Comparison of ENCODE assay signal across 15 cellular contexts in the genomic region with DNA sequence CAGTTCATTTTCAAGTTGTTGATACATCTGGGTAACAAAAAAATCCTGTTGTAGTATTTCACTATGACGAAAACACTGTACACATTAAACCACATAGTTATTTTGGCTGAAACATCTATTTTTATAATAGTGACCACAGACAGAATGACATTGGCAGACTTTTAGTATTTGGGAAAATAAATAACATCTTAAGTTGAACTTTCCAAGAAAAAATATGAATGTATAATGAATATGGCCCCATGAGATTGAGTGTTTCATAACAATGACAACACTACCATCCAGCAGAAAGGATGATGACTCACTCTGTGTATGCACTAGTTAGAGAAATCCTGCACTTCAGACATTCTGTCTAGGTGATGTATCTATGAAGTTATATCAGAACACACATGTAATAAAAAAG.
DNase-seq lines count a peak whose midpoint lies in the region; ATAC-seq, FAIRE-seq and TF ChIP-seq lines count a peak whose summit lies in the region.
"Had no signal": no experiment of that assay in that cellular context is flagged by ENCODE, and none has a peak within 500 bp of the region (broad histone marks: within the 10 kb centered on the region; RNA-seq: fewer than 3 reads in every experiment).

No MANE protein-coding gene starts in this region.

- dilution Hi-C loops in keratinocyte (cut with MboI; ENCODE audit: extremely low pct_ligation_motif_present, low sequenced_read_pairs), result loop anchor here (25.0 kb wide), 1 partner anchor 119 kb away; a partner anchor contains a TSS

- H3K9me3 ChIP-seq in keratinocyte (ENCODE audit: control insufficient read depth, low read depth, low read length), result no peaks in the 10 kb centered on the region

- no peak overlapping the region for H3K27ac ChIP-seq in keratinocyte (ENCODE audit: control insufficient read depth, insufficient read depth, low read length)

- H3K9ac ChIP-seq in keratinocyte (ENCODE audit: control insufficient read depth, extremely low read depth, insufficient read depth, low read length), result no peak overlapping the region

- H3K4me3 ChIP-seq in keratinocyte (ENCODE audit: control insufficient read depth in 2 of 3, extremely low read depth in 1 of 3, insufficient read depth in 2 of 3, low read depth in 1 of 3, low read length in 3 of 3), result no peak overlapping the region

- no peaks in the 10 kb centered on the region for H3K36me3 ChIP-seq in keratinocyte (ENCODE audit: control insufficient read depth in 2 of 2, extremely low read depth in 1 of 2, insufficient read depth in 2 of 2, low read length in 2 of 2)

- TF ChIP-seq CTCF in AG09319 (IDR thresholded peaks at IDR 0.05; ENCODE audit: low read depth, low read length), result no peak
- TF ChIP-seq CTCF in keratinocyte (optimal IDR thresholded peaks at IDR 0.05 in 1 of 3, IDR thresholded peaks at IDR 0.05 in 1 of 3, conservative IDR thresholded peaks at IDR 0.05 in 1 of 3; ENCODE audit: extremely low read depth in 1 of 3, insufficient read depth in 2 of 3, low read length in 3 of 3), result no peak
- no peak for TF ChIP-seq CTCF in GM20000 (IDR thresholded peaks at IDR 0.05; ENCODE audit: extremely low read depth, missing control alignments)

- no peaks in the 10 kb centered on the region for H3K9me1 ChIP-seq in keratinocyte (ENCODE audit: control insufficient read depth, extremely low read depth, insufficient read depth, low read length)

- peaks cover 14% of the 10 kb centered on the region for H3K4me1 ChIP-seq in keratinocyte (ENCODE audit: control insufficient read depth, extremely low read depth, insufficient read depth, low read length)

- no peaks in the 10 kb centered on the region for H3K79me2 ChIP-seq in keratinocyte (ENCODE audit: control insufficient read depth, insufficient read depth, low read length)

- H3K27me3 ChIP-seq in keratinocyte (ENCODE audit: control insufficient read depth, extremely low read depth, insufficient read depth, low read length), result no peaks in the 10 kb centered on the region

- H4K20me1 ChIP-seq in keratinocyte (ENCODE audit: control insufficient read depth, extremely low read depth, insufficient read depth, low read length), result no peaks in the 10 kb centered on the region

- no peak for ATAC-seq in HG03442 (IDR thresholded peaks at IDR 0.05; ENCODE audit: unreplicated experiment)
- no peak for ATAC-seq in HG03159 (IDR thresholded peaks at IDR 0.05; ENCODE audit: unreplicated experiment)
- ATAC-seq in GM21515 (IDR thresholded peaks at IDR 0.05; ENCODE audit: unreplicated experiment), result no peak
- ATAC-seq: activated naive CD8-positive, alpha-beta T cell treated with anti-CD3 and anti-CD28 coated beads, Interleukin-2, amount 50 U/mL, for 24 hours had no signal

- no peak overlapping the region for H2AFZ ChIP-seq in keratinocyte (ENCODE audit: control insufficient read depth, low read length)

- no peak overlapping the region for H3K4me2 ChIP-seq in keratinocyte (ENCODE audit: control insufficient read depth, extremely low read depth, insufficient read depth, low read depth, low read length)

- DNase-seq in AG09319 (ENCODE audit: extremely low read depth, low read depth) (peak; percentile 48), HT1080 (ENCODE audit: low read depth) (peak; percentile 47), brain pericyte (ENCODE audit: low read depth, low spot score) (peak; percentile 84), keratinocyte (ENCODE audit: low read depth, low spot score) (peak; percentile 19), GM20000 (ENCODE audit: low spot score) (no peak)
- DNase-seq: activated CD8-positive, alpha-beta memory T cell treated with anti-CD3 and anti-CD28 coated beads, Interleukin-2, amount 50 U/mL, for 4 hours; activated naive CD8-positive, alpha-beta T cell treated with anti-CD3 and anti-CD28 coated beads, Interleukin-2, amount 50 U/mL, for 24 hours; C1 segment of cervical spinal cord; naive B cell; NCI-H2081 treated with DMSO at 0.1 percent for 48 hours; RPMI8226; stimulated activated CD4-positive, alpha-beta T cell treated with anti-CD3 and anti-CD28 coated beads, Interleukin-12 subunit alpha, Interleukin-12 subunit beta, amount 100 ng/mL, for 4 hours had no signal

- FAIRE-seq in keratinocyte (lab: Jason Lieb, UNC), result peak; percentile 79
